ENCODE assay signal across 1 cellular context in the genomic region with DNA sequence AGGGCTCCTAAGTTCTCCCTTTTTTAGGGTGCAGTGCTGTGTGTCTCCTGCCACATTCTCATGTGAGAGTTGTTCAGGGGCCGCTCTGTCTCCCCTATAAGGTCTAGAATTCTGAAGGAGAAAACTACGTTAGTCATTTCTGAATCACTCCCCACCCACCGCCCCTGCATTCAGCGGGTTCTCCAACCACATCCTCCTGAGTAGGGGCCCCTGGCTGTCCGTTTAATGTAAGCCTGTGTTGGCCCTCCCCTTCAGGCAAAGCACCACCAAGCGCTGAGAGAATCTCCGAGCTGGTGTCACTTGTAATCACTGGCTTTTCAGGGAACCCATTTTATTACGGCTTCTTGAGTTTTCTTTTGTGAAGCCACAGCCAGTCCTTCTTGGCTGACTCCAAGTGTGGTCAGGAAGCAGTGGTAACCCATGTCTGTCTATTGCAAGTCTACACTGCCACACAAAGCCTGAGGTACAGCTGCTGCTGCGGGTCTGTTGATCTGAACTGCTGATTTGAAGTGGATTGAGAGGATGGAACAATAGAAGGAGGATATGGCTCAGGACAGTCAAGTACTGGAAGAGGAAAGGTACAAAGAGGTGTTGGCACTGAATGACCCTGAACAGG.
TF ChIP-seq lines count a peak whose summit lies in the region.

No MANE protein-coding gene starts in this region.

TF ChIP-seq in H1, 55 proteins besides CTCF, POLR2A, EP300 and RAD21 (continued from another document):
- TF ChIP-seq TCF12 (IDR thresholded peaks at IDR 0.05; ENCODE audit: low read depth, low read length) = no peak
- no peak for TF ChIP-seq CBX8 (IDR thresholded peaks at IDR 0.05; ENCODE audit: borderline replicate concordance, low read depth, low read length)
- TF ChIP-seq POU5F1 (IDR thresholded peaks at IDR 0.05; ENCODE audit: low read depth, low read length) = no peak
- no peak for TF ChIP-seq CHD1 (IDR thresholded peaks at IDR 0.05; ENCODE audit: low read depth, low read length)
- TF ChIP-seq GABPA (IDR thresholded peaks at IDR 0.05; ENCODE audit: borderline replicate concordance, insufficient read depth, low read length) = no peak
- no peak for TF ChIP-seq SAP30 (IDR thresholded peaks at IDR 0.05; ENCODE audit: insufficient read depth, insufficient replicate concordance, low read length)
- TF ChIP-seq SRF (IDR thresholded peaks at IDR 0.05; ENCODE audit: low read depth, low read length) = no peak
- TF ChIP-seq MAFK (IDR thresholded peaks at IDR 0.05; ENCODE audit: low read depth, low read length) = no peak
TF ChIP-seq in H1: peak in this region for 0.
